12 cellular contexts compared by ENCODE assay signal in the genomic region with DNA sequence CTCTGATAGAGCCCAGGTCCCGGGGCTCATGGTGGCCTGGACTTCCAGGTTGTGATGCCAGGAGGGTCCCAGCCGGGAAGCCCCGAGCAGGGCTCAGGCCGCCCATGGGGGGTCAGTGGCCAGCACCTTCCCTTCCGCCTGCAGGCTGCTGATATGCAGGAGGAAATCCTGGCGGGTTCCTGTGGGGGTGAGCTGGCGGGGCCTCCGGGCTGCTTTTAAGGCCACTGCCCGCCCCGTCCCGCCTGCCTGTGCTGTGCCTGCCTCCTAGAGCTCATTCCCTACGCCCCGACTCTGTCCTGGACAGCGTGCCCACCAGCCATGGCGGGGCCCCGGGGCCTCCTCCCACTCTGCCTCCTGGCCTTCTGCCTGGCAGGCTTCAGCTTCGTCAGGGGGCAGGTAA. TPM values are rescaled to one million over a fixed set of nuclear protein-coding genes. Genes with fewer than 3 reads are reported as not detected.
DNase-seq lines count a peak whose midpoint lies in the region; ATAC-seq and TF ChIP-seq lines count a peak whose summit lies in the region.
"Had no signal": no experiment of that assay in that cellular context is flagged by ENCODE, and none has a peak within 500 bp of the region (broad histone marks: within the 10 kb centered on the region; RNA-seq: fewer than 3 reads in every experiment).

TSS of gene STAB1 (plus strand) at position 243 of the 400 bp plus-strand sequence. CDS start at position 319, 76 bp downstream.

- no peak for TF ChIP-seq CTCF in gastroesophageal sphincter (IDR thresholded peaks at IDR 0.05)
- no peak for TF ChIP-seq CTCF in upper lobe of left lung (IDR thresholded peaks at IDR 0.05)

- H3K4me2 ChIP-seq in GM23248 (ENCODE audit: unreplicated experiment), result no peak within 1 kb of the TSS

- peak in 1 of 2 donors; percentile 25 for TF ChIP-seq POLR2A in gastroesophageal sphincter (IDR thresholded peaks at IDR 0.05)
- TF ChIP-seq POLR2A in upper lobe of left lung (IDR thresholded peaks at IDR 0.05), result no peak

- peak; percentile 52 to 86 for DNase-seq in upper lobe of left lung
- DNase-seq in kidney tubule cell (ENCODE audit: low spot score), result no peak
- DNase-seq in Kasumi-1 (lab: John Stamatoyannopoulos, UW), result no peak
- no peak for DNase-seq in GM23248
- DNase-seq: activated CD4-positive, CD25-positive, alpha-beta regulatory T cell treated with anti-CD3 and anti-CD28 coated beads, Interleukin-2, amount 50 U/mL, for 72 hours; Karpas-422; PC-3; stimulated activated CD4-positive, alpha-beta T cell treated with anti-CD3 and anti-CD28 coated beads, Interleukin-2, amount 100 ng/mL, for 48 hours had no signal

- H3K4me1 ChIP-seq in gastroesophageal sphincter, result peaks cover 0 to 66% (median 6%) of the 10 kb centered on the region in 3 donors
- H3K4me1 ChIP-seq in mucosa of stomach (ENCODE audit: control insufficient read depth, insufficient read depth, low read length), result no peaks in the 10 kb centered on the region
- peaks cover 57 to 77% (median 62%) of the 10 kb centered on the region in 4 donors for H3K4me1 ChIP-seq in upper lobe of left lung
- H3K4me1 ChIP-seq in GM23248 (ENCODE audit: insufficient read depth), result peaks cover 23% of the 10 kb centered on the region

- peak within 1 kb of the TSS; percentile 71 for H3K27ac ChIP-seq in adipose tissue (ENCODE audit: low read depth, low read length)
- peak within 1 kb of the TSS in 3 of 4 donors; percentile 69 to 78 (median 76) for H3K27ac ChIP-seq in gastroesophageal sphincter
- H3K27ac ChIP-seq in upper lobe of left lung, result peak within 1 kb of the TSS; percentile 76 to 84 (median 80)
- no peak within 1 kb of the TSS for H3K27ac ChIP-seq in GM23248

- H2AFZ ChIP-seq in GM23248, result no peak within 1 kb of the TSS

- H3K36me3 ChIP-seq in gastroesophageal sphincter (peaks cover 0 to 39% of the 10 kb centered on the region in 2 donors), mucosa of stomach (ENCODE audit: control insufficient read depth, insufficient read depth, low read length) (peaks cover 13% of the 10 kb centered on the region), upper lobe of left lung (peaks cover 12 to 32% (median 27%) of the 10 kb centered on the region in 4 donors), GM23248 (ENCODE audit: low read depth) (peaks cover 7% of the 10 kb centered on the region; the same call in 1 of the 2 replicates)

- H3F3A ChIP-seq in GM23248 (ENCODE audit: insufficient read depth), result 0 out of 2 replicates have a peak, but pooled peaks cover 11% of the 10 kb centered on the region

- peak within 1 kb of the TSS; percentile 39 for H3K9ac ChIP-seq in mucosa of stomach (ENCODE audit: low read length)
- no peak within 1 kb of the TSS for H3K9ac ChIP-seq in GM23248

- H3K4me3 ChIP-seq in gastroesophageal sphincter (peak within 1 kb of the TSS; percentile 13 to 46), mucosa of stomach (ENCODE audit: low read length) (no peak within 1 kb of the TSS), upper lobe of left lung (peak within 1 kb of the TSS; percentile 22 to 49 (median 32)), GM23248 (no peak within 1 kb of the TSS)

- no peaks in the 10 kb centered on the region for H3K79me2 ChIP-seq in GM23248 (ENCODE audit: insufficient read depth)

- WGBS in adipose tissue, 3 donors, result 22 to 62% (median 29%) methylated on average over 17 of the region's 17 CpGs
- 43% methylated on average over 6 of the region's 17 CpGs; no CpG with 5 or more reads in 1 of the 2 donors for WGBS in gastroesophageal sphincter (ENCODE audit: low coverage in 1 of 2), 2 donors
- 37 to 47% methylated on average over 5 to 7 of the region's 17 CpGs for WGBS in upper lobe of left lung, 2 donors
- 74 to 79% methylated on average over 13 to 17 of the region's 17 CpGs for whole genome bisulfite sequencing in GM23248 (ENCODE audit: low coverage in 1 of 2, low lambda C conversion rate in 2 of 2, missing lambda C conversion rate in 2 of 2), 2 experiments

- ATAC-seq in gastroesophageal sphincter, result peak; percentile 56
- peak; percentile 4 to 47 for ATAC-seq in upper lobe of left lung (ENCODE audit: low FRiP score in 2 of 2)

- in situ Hi-C loops in GM23248 (cut with MboI), result no loop called here

- TF ChIP-seq EP300 in gastroesophageal sphincter (IDR thresholded peaks at IDR 0.05) (no peak), upper lobe of left lung (IDR thresholded peaks at IDR 0.05) (peak in 2 of 4 donors; percentile 51 to 61)

- H3K27me3 ChIP-seq in gastroesophageal sphincter (no peaks in the 10 kb centered on the region), mucosa of stomach (ENCODE audit: control insufficient read depth, insufficient read depth, low read length) (no peaks in the 10 kb centered on the region), upper lobe of left lung (no peaks in the 10 kb centered on the region), GM23248 (replicated peaks; ENCODE audit: insufficient read depth) (no peaks in the 10 kb centered on the region)

- H3K9me3 ChIP-seq in gastroesophageal sphincter (no peaks in the 10 kb centered on the region), mucosa of stomach (ENCODE audit: control insufficient read depth, low read length) (no peaks in the 10 kb centered on the region), upper lobe of left lung (no peaks in the 10 kb centered on the region), GM23248 (ENCODE audit: low read depth) (no peaks in the 10 kb centered on the region)

- H3K9me2 ChIP-seq in GM23248 (ENCODE audit: insufficient read depth), result no peaks in the 10 kb centered on the region

- H4K20me1 ChIP-seq in GM23248 (ENCODE audit: insufficient read depth), result no peaks in the 10 kb centered on the region

RNA-seq across cellular contexts. Expression of gene STAB1, which starts in this region (rescaled TPM):
- polyA plus RNA-seq in adipose tissue (100 to 1,000 TPM in 2 of 3 donors, 10 to 100 TPM in 1; 22.6 to 199 (median 166) TPM), GM23248 (2016; fragmentation: Nextera tagmentation; extraction: Ambion mirVana) (not detected in 2 replicates)
- total RNA-seq in gastroesophageal sphincter (100 to 1,000 TPM in 2 of 4 donors, 10 to 100 TPM in 2; 76.2 to 167 (median 95.8) TPM), upper lobe of left lung (100 to 1,000 TPM in 4 of 6 donors, 10 to 100 TPM in 2; 42.9 to 259 (median 125) TPM)
- under 0.01 TPM in 1 of 2 replicates, not detected in the other for total RNA-seq in GM23248 (2014; rRNA removed; shearing (Covaris generic))
- total RNA-seq: Daoy had no signal

Comparison
In these comparisons a context has a peak if more than half of its experiments do, and no peak if none do; other contexts are left out.
1. RNA of gene STAB1 (total RNA-seq): 42.9 to 259 TPM in upper lobe of left lung and 76.2 to 167 TPM in gastroesophageal sphincter; under 0.01 TPM in GM23248; every median in the first group is over 10 times any median in the second.
2. RNA of gene STAB1 (polyA plus RNA-seq): 22.6 to 199 TPM in adipose tissue; not detected in GM23248; every median in the first group is over 10 times any median in the second.
3. H3K4me3 ChIP-seq: peak in gastroesophageal sphincter (2 of 2) and upper lobe of left lung (4 of 4); none in mucosa of stomach (single experiment) and GM23248 (single experiment).
4. DNase-seq: peak in upper lobe of left lung (2 of 2); none in kidney tubule cell (single experiment), Kasumi-1 (0 of 2) and GM23248 (single experiment).